30 cellular contexts compared by ENCODE assay signal in genomic region chr15:57038496-57038895, GRCh38.
"Had no signal": no experiment of that assay in that cellular context is flagged by ENCODE, and none has a peak within 500 bp of the region (broad histone marks: within the 10 kb centered on the region; RNA-seq: fewer than 3 reads in every experiment).

No MANE protein-coding gene starts in this region.

- FAIRE-seq: colon, endometrium, endothelial cell of umbilical vein had no signal

- ATAC-seq: activated CD4-positive, alpha-beta T cell treated with anti-CD3 and anti-CD28 coated beads for 36 hours; activated CD8-positive, alpha-beta memory T cell treated with anti-CD3 and anti-CD28 coated beads, Interleukin-2, amount 10 ng/mL, durations not matched to agents 7 days and 5 days; activated CD8-positive, alpha-beta T cell treated with anti-CD3 and anti-CD28 coated beads, Interleukin-2, amount 10 ng/mL, durations not matched to agents 7 days and 5 days; activated T-helper 17 cell treated with anti-CD3 and anti-CD28 coated beads, Interleukin-2, amount 50 U/mL, for 72 hours; body of pancreas; gastroesophageal sphincter had no signal

- H3K27me3 Mint-ChIP-seq: activated CD4-positive, alpha-beta memory T cell treated with anti-CD3 and anti-CD28 coated beads for 36 hours; activated CD4-positive, alpha-beta T cell treated with anti-CD3 and anti-CD28 coated beads for 36 hours; activated CD4-positive, alpha-beta T cell treated with anti-CD3 and anti-CD28 coated beads, Interleukin-2, amount 10 ng/mL, durations not matched to agents 24 days and 14 days; activated CD8-positive, alpha-beta memory T cell treated with anti-CD3 and anti-CD28 coated beads, Interleukin-2, amount 10 ng/mL, durations not matched to agents 7 days and 5 days; activated naive CD8-positive, alpha-beta T cell; activated T-helper 17 cell treated with anti-CD3 and anti-CD28 coated beads, Interleukin-2, amount 50 U/mL, for 72 hours had no signal

- H3K9me3 ChIP-seq: body of pancreas, esophagus squamous epithelium, gastroesophageal sphincter had no signal

- DNase-seq: activated CD4-positive, alpha-beta memory T cell treated with anti-CD3 and anti-CD28 coated beads for 36 hours; activated CD4-positive, alpha-beta T cell treated with anti-CD3 and anti-CD28 coated beads for 36 hours; activated CD4-positive, alpha-beta T cell treated with anti-CD3 and anti-CD28 coated beads, Interleukin-2, amount 10 ng/mL, durations not matched to agents 24 days and 14 days; activated CD4-positive, CD25-positive, alpha-beta regulatory T cell; activated CD4-positive, CD25-positive, alpha-beta regulatory T cell treated with anti-CD3 and anti-CD28 coated beads, Interleukin-2, amount 50 U/mL, for 72 hours; activated CD8-positive, alpha-beta memory T cell treated with anti-CD3 and anti-CD28 coated beads, Interleukin-2, amount 10 ng/mL, durations not matched to agents 7 days and 5 days; activated CD8-positive, alpha-beta memory T cell treated with anti-CD3 and anti-CD28 coated beads, Interleukin-2, amount 50 U/mL, for 4 hours; activated CD8-positive, alpha-beta T cell treated with anti-CD3 and anti-CD28 coated beads, Interleukin-2, amount 10 ng/mL, durations not matched to agents 7 days and 5 days; activated effector memory CD4-positive, alpha-beta T cell treated with Interleukin-2 at 50 U/mL for 16 hours; activated gamma-delta T cell treated with Interleukin-2 at 50 U/mL for 16 hours; activated naive CD4-positive, alpha-beta T cell treated with anti-CD3 and anti-CD28 coated beads, Interleukin-2, amount 50 U/mL, for 16 hours; activated naive CD4-positive, alpha-beta T cell treated with Interleukin-2 at 50 U/mL for 16 hours; activated T-cell treated with anti-CD3 and anti-CD28 coated beads, Interleukin-2, amount 50 U/mL, for 1 hour; amniotic stem cell; aorta; body of pancreas; caudate nucleus; cortex of kidney; dermis blood vessel endothelial cell; effector CD8-positive, alpha-beta T cell; esophagus squamous epithelium; foreskin melanocyte; T-helper 2 cell had no signal

- H3K36me3 ChIP-seq: esophagus squamous epithelium, gastroesophageal sphincter had no signal

- H3K4me3 Mint-ChIP-seq: activated CD4-positive, alpha-beta memory T cell treated with anti-CD3 and anti-CD28 coated beads for 36 hours; activated CD4-positive, alpha-beta T cell treated with anti-CD3 and anti-CD28 coated beads for 36 hours; activated CD4-positive, alpha-beta T cell treated with anti-CD3 and anti-CD28 coated beads, Interleukin-2, amount 10 ng/mL, durations not matched to agents 24 days and 14 days; activated CD8-positive, alpha-beta memory T cell treated with anti-CD3 and anti-CD28 coated beads, Interleukin-2, amount 10 ng/mL, durations not matched to agents 7 days and 5 days; activated CD8-positive, alpha-beta T cell treated with anti-CD3 and anti-CD28 coated beads, Interleukin-2, amount 10 ng/mL, durations not matched to agents 7 days and 5 days; activated naive CD8-positive, alpha-beta T cell had no signal

- H3K9me3 Mint-ChIP-seq: activated CD4-positive, alpha-beta memory T cell treated with anti-CD3 and anti-CD28 coated beads for 36 hours; activated CD4-positive, alpha-beta T cell treated with anti-CD3 and anti-CD28 coated beads, Interleukin-2, amount 10 ng/mL, durations not matched to agents 24 days and 14 days; activated T-helper 17 cell treated with anti-CD3 and anti-CD28 coated beads, Interleukin-2, amount 50 U/mL, for 72 hours had no signal

- H3K36me3 Mint-ChIP-seq: activated CD4-positive, alpha-beta memory T cell treated with anti-CD3 and anti-CD28 coated beads for 36 hours had no signal

- H3K27ac ChIP-seq: body of pancreas, epithelial cell of prostate, esophagus squamous epithelium, gastroesophageal sphincter had no signal

- H3K27me3 ChIP-seq: body of pancreas, esophagus squamous epithelium, gastroesophageal sphincter had no signal

- H3K27ac Mint-ChIP-seq: activated CD4-positive, alpha-beta memory T cell treated with anti-CD3 and anti-CD28 coated beads for 36 hours; activated CD4-positive, alpha-beta T cell treated with anti-CD3 and anti-CD28 coated beads for 36 hours; activated CD4-positive, alpha-beta T cell treated with anti-CD3 and anti-CD28 coated beads, Interleukin-2, amount 10 ng/mL, durations not matched to agents 24 days and 14 days; activated CD8-positive, alpha-beta memory T cell treated with anti-CD3 and anti-CD28 coated beads, Interleukin-2, amount 10 ng/mL, durations not matched to agents 7 days and 5 days; activated CD8-positive, alpha-beta T cell treated with anti-CD3 and anti-CD28 coated beads, Interleukin-2, amount 10 ng/mL, durations not matched to agents 7 days and 5 days; activated naive CD8-positive, alpha-beta T cell; activated T-helper 17 cell treated with anti-CD3 and anti-CD28 coated beads, Interleukin-2, amount 50 U/mL, for 72 hours had no signal

- H3K4me3 ChIP-seq: body of pancreas, esophagus squamous epithelium, gastroesophageal sphincter had no signal
